In genomic region chr14:45868377-45868776, GRCh38 we compare ENCODE assay signal across 17 cellular contexts.
A peak's percentile ranks its signal among the peaks of the same experiment; 100 is the strongest.
DNase-seq lines count a peak whose midpoint lies in the region; ATAC-seq and TF ChIP-seq lines count a peak whose summit lies in the region.
"Had no signal": no experiment of that assay in that cellular context is flagged by ENCODE, and none has a peak within 500 bp of the region (broad histone marks: within the 10 kb centered on the region; RNA-seq: fewer than 3 reads in every experiment).

No MANE protein-coding gene starts in this region.

- no peaks in the 10 kb centered on the region for H3K27me3 ChIP-seq in breast epithelium
- H3K27me3 ChIP-seq: ovary had no signal

- TF ChIP-seq POLR2A in breast epithelium (IDR thresholded peaks at IDR 0.05), result no peak

- H3K9me3 Mint-ChIP-seq in MCF 10A (ENCODE audit: unreplicated experiment), result no peaks in the 10 kb centered on the region

- no peaks in the 10 kb centered on the region for H3K27me3 Mint-ChIP-seq in MCF 10A (ENCODE audit: insufficient read depth, unreplicated experiment)
- H3K27me3 Mint-ChIP-seq: activated naive CD8-positive, alpha-beta T cell treated with anti-CD3 and anti-CD28 coated beads, Interleukin-2, amount 10 ng/mL, durations not matched to agents 7 days and 5 days; CD4-positive, CD25-positive, alpha-beta regulatory T cell had no signal

- no TSS peak for BruUV-seq in MCF 10A (replicated peaks; lab: Mats Ljungman, UMichigan)

- peak; percentile 75 for ATAC-seq in HG02642 (IDR thresholded peaks at IDR 0.05; ENCODE audit: poor library complexity, unreplicated experiment)
- ATAC-seq in HG03354 (IDR thresholded peaks at IDR 0.05; ENCODE audit: poor library complexity, severe bottlenecking, unreplicated experiment), result peak; percentile 57

- TF ChIP-seq CTCF in MCF 10A (IDR thresholded peaks at IDR 0.05; ENCODE audit: unreplicated experiment) (no peak), breast epithelium (IDR thresholded peaks at IDR 0.05) (no peak)

- POLR2A ChIA-PET in MCF 10A (lab: Yijun Ruan, JAX), result no interaction called here

- H3K9me3 ChIP-seq in breast epithelium, result peaks cover 0 to 10% of the 10 kb centered on the region in 2 donors
- H3K9me3 ChIP-seq: ovary had no signal

- H3K36me3 Mint-ChIP-seq in MCF 10A (ENCODE audit: insufficient read depth, unreplicated experiment), result no peaks in the 10 kb centered on the region
- H3K36me3 Mint-ChIP-seq: activated naive CD8-positive, alpha-beta T cell treated with anti-CD3 and anti-CD28 coated beads, Interleukin-2, amount 10 ng/mL, durations not matched to agents 7 days and 5 days; CD4-positive, CD25-positive, alpha-beta regulatory T cell had no signal

- no peak overlapping the region for H3K27ac Mint-ChIP-seq in MCF 10A (ENCODE audit: low read depth, unreplicated experiment)
- H3K27ac Mint-ChIP-seq: activated naive CD8-positive, alpha-beta T cell treated with anti-CD3 and anti-CD28 coated beads, Interleukin-2, amount 10 ng/mL, durations not matched to agents 7 days and 5 days; CD4-positive, CD25-positive, alpha-beta regulatory T cell had no signal

- peak; percentile 13 for DNase-seq in MCF 10A (ENCODE audit: unreplicated experiment)
- DNase-seq in breast epithelium (ENCODE audit: low spot score in 2 of 2), result no peak
- no peak for DNase-seq in NOMO-1 treated with DMSO at 0.1 percent for 48 hours (lab: John Stamatoyannopoulos, UW; ENCODE audit: unreplicated experiment)
- DNase-seq in stimulated activated CD4-positive, alpha-beta T cell treated with anti-CD3 and anti-CD28 coated beads, Interleukin-4, amount 100 ng/mL, for 4 hours, result no peak
- no peak for DNase-seq in Kasumi-1 (lab: John Stamatoyannopoulos, UW)
- DNase-seq in HK-2 (ENCODE audit: unreplicated experiment), result no peak
- DNase-seq: activated CD4-positive, alpha-beta T cell treated with anti-CD3 and anti-CD28 coated beads for 1 hour; activated naive CD8-positive, alpha-beta T cell treated with anti-CD3 and anti-CD28 coated beads, Interleukin-2, amount 10 ng/mL, durations not matched to agents 7 days and 5 days; CD4-positive, CD25-positive, alpha-beta regulatory T cell; EL; GM23248; NCI-H187 treated with DMSO at 0.1 percent for 48 hours; ovary; T-helper 2 cell had no signal

- H3K36me3 ChIP-seq in breast epithelium, result no peaks in the 10 kb centered on the region
- H3K36me3 ChIP-seq: ovary had no signal

- no peak overlapping the region for H3K27ac ChIP-seq in breast epithelium
- H3K27ac ChIP-seq: 22Rv1, GM23248, ovary had no signal

- H3K4me3 ChIP-seq in breast epithelium, result no peak overlapping the region
- H3K4me3 ChIP-seq: GM23248, ovary had no signal

- CTCF ChIA-PET in MCF 10A (lab: Yijun Ruan, JAX), result interaction anchor here (1.0 to 1.2 kb wide), 2 partner anchors 30 to 32 kb away, joined by 4 to 5 read pairs; no protein-coding TSS in a partner anchor

- H3K4me1 Mint-ChIP-seq in MCF 10A (ENCODE audit: insufficient read depth, unreplicated experiment), result no peaks in the 10 kb centered on the region
- H3K4me1 Mint-ChIP-seq: activated naive CD8-positive, alpha-beta T cell treated with anti-CD3 and anti-CD28 coated beads, Interleukin-2, amount 10 ng/mL, durations not matched to agents 7 days and 5 days; CD4-positive, CD25-positive, alpha-beta regulatory T cell had no signal

- H3K4me1 ChIP-seq in breast epithelium, result no peaks in the 10 kb centered on the region

- intact Hi-C loops in MCF 10A (cut with micrococcal nuclease), result loop anchor here (10.0 kb wide), 1 partner anchor 1096 kb away; no protein-coding TSS in a partner anchor
- intact Hi-C loops in breast epithelium (cut with DNase I; ENCODE audit: low total_unique reads), result no loop called here

- no peak overlapping the region for H3K4me3 Mint-ChIP-seq in MCF 10A (ENCODE audit: unreplicated experiment)
- H3K4me3 Mint-ChIP-seq: activated naive CD8-positive, alpha-beta T cell treated with anti-CD3 and anti-CD28 coated beads, Interleukin-2, amount 10 ng/mL, durations not matched to agents 7 days and 5 days; CD4-positive, CD25-positive, alpha-beta regulatory T cell had no signal
